In the genomic region with DNA sequence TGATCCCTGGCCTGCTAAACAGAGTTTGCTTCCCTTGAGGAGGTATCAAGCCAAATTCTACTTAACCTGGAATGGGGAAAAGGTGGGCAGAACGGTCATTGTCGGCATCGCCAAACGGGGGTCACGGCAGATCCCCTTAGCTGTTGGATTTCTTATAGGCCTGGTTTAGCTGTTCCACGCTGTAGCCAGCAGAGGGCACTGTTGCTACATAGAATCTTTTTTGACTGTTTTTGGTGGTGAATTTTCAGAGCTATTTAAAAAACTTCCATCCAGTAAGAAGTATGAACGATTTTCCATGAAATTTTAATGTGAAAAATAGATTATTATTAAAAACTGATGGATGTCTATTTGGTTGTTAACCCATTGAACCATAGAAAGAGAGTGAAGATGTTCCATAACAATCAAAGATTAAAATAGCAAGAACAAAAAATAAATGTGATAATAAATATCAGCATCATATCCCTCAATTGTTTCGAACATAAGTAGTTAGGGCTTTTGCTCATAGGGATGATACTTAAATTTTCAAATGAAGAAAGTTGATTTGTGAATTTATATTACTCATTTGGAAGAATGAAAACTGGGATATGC, we compare ENCODE assay signal across 8 cellular contexts. TPM values are rescaled to one million over a fixed set of nuclear protein-coding genes. Genes with fewer than 3 reads are reported as not detected.
A peak's percentile ranks its signal among the peaks of the same experiment; 100 is the strongest.
DNase-seq lines count a peak whose midpoint lies in the region; ATAC-seq and TF ChIP-seq lines count a peak whose summit lies in the region.

No MANE protein-coding gene starts in this region.

- no peak overlapping the region for H3K4me3 ChIP-seq in trophoblast cell (ENCODE audit: low read depth, low read length)

- H3K4me2 ChIP-seq in trophoblast cell (ENCODE audit: low read length) = peak overlapping the region; percentile 72

- H3K27me3 ChIP-seq in trophoblast cell (ENCODE audit: insufficient read depth, low read length) = no peaks in the 10 kb centered on the region

- H3K9me3 ChIP-seq in trophoblast cell (ENCODE audit: insufficient read depth, low read depth, low read length) = no peaks in the 10 kb centered on the region

- no peaks in the 10 kb centered on the region for H3K79me1 ChIP-seq in trophoblast cell (ENCODE audit: low read length)

- H3K23ac ChIP-seq in trophoblast cell (ENCODE audit: low read length) = no peak overlapping the region

- peaks cover 12% of the 10 kb centered on the region for H3K4me1 Mint-ChIP-seq in activated T-cell treated with anti-CD3 and anti-CD28 coated beads, Interleukin-2, amount 50 U/mL, for 24 hours (ENCODE audit: low read depth)

- no peak overlapping the region for H4K8ac ChIP-seq in trophoblast cell (ENCODE audit: low read depth, low read length)

- H3K27me3 Mint-ChIP-seq in activated T-cell treated with anti-CD3 and anti-CD28 coated beads, Interleukin-2, amount 50 U/mL, for 24 hours = peaks cover 49% of the 10 kb centered on the region

- H3K14ac ChIP-seq in trophoblast cell (ENCODE audit: low read length) = no peak overlapping the region

- H2AFZ ChIP-seq in trophoblast cell (ENCODE audit: insufficient read depth, low read length, poor library complexity) = no peak overlapping the region

- no CpG with 5 or more reads among the region's 8 CpGs for WGBS in trophoblast cell (ENCODE audit: extremely low coverage, insufficient coverage, insufficient read length)

- H3K27ac Mint-ChIP-seq in activated T-cell treated with anti-CD3 and anti-CD28 coated beads, Interleukin-2, amount 50 U/mL, for 24 hours = no peak overlapping the region

- no peaks in the 10 kb centered on the region for H3K36me3 ChIP-seq in trophoblast cell (ENCODE audit: control insufficient read depth in 1 of 2, insufficient read depth in 2 of 2, low read length in 2 of 2)

- H4K91ac ChIP-seq in trophoblast cell (ENCODE audit: low read depth, low read length) = no peak overlapping the region

- no peaks in the 10 kb centered on the region for H3K4me1 ChIP-seq in trophoblast cell (ENCODE audit: control insufficient read depth in 1 of 2, insufficient read depth in 2 of 2, low read length in 2 of 2)

- no peak overlapping the region for H3K9ac ChIP-seq in trophoblast cell (ENCODE audit: low read length)

- peak; percentile 49 for ATAC-seq in GM18505 (IDR thresholded peaks at IDR 0.05; ENCODE audit: unreplicated experiment)
- ATAC-seq in HG03097 (IDR thresholded peaks at IDR 0.05; ENCODE audit: low FRiP score, unreplicated experiment) = no peak

- no peaks in the 10 kb centered on the region for H3K9me3 Mint-ChIP-seq in activated T-cell treated with anti-CD3 and anti-CD28 coated beads, Interleukin-2, amount 50 U/mL, for 24 hours

- H3K36me3 Mint-ChIP-seq in activated T-cell treated with anti-CD3 and anti-CD28 coated beads, Interleukin-2, amount 50 U/mL, for 24 hours (ENCODE audit: low read depth) = no peaks in the 10 kb centered on the region

- no peak overlapping the region for H2BK12ac ChIP-seq in trophoblast cell (ENCODE audit: low read length)

- no peak overlapping the region for H2BK120ac ChIP-seq in trophoblast cell (ENCODE audit: insufficient read depth, low read length, poor library complexity)

- no peak for TF ChIP-seq POLR2A in GM18505 (IDR thresholded peaks at IDR 0.05; ENCODE audit: borderline replicate concordance, extremely low read depth, insufficient read depth, insufficient read length)

- H3K4me3 Mint-ChIP-seq in activated T-cell treated with anti-CD3 and anti-CD28 coated beads, Interleukin-2, amount 50 U/mL, for 24 hours = peak overlapping the region; percentile 2

- no peak overlapping the region for H3K4ac ChIP-seq in trophoblast cell (ENCODE audit: low read depth, low read length)

- H2BK5ac ChIP-seq in trophoblast cell (ENCODE audit: low read depth, low read length, poor library complexity) = no peak overlapping the region

- no peaks in the 10 kb centered on the region for H3K79me2 ChIP-seq in trophoblast cell (ENCODE audit: control insufficient read depth, insufficient read depth, low read length, poor library complexity)

- DNase-seq in C1 segment of cervical spinal cord (lab: John Stamatoyannopoulos, UW) = peak in 12 of 14 donors; percentile 1 to 40 (median 20)
- DNase-seq in NCI-H2107 (lab: John Stamatoyannopoulos, UW) = peak; percentile 4
- peak; percentile 52 for DNase-seq in activated T-cell treated with anti-CD3 and anti-CD28 coated beads, Interleukin-2, amount 50 U/mL, for 24 hours
- peak; percentile 15 for DNase-seq in glomerular visceral epithelial cell (ENCODE audit: extremely low spot score)
- DNase-seq in trophoblast cell = peak in 1 of 2 donors; percentile 66
- no peak for DNase-seq in NCI-H1048 (lab: John Stamatoyannopoulos, UW)

- no peak overlapping the region for H4K12ac ChIP-seq in trophoblast cell (ENCODE audit: low read depth, low read length)

- no peak overlapping the region for H2AK5ac ChIP-seq in trophoblast cell (ENCODE audit: low read length)

- no peak overlapping the region for H3K27ac ChIP-seq in trophoblast cell (ENCODE audit: low read depth, low read length)

- H3K18ac ChIP-seq in trophoblast cell (ENCODE audit: low read length) = no peak overlapping the region

RNA-seq across cellular contexts. Expression of a gene that starts 56.6 kb away (rescaled TPM):
- 18.8 and 19.2 TPM in 2 replicates for polyA plus RNA-seq in trophoblast cell (2013)
